In the genomic region with DNA sequence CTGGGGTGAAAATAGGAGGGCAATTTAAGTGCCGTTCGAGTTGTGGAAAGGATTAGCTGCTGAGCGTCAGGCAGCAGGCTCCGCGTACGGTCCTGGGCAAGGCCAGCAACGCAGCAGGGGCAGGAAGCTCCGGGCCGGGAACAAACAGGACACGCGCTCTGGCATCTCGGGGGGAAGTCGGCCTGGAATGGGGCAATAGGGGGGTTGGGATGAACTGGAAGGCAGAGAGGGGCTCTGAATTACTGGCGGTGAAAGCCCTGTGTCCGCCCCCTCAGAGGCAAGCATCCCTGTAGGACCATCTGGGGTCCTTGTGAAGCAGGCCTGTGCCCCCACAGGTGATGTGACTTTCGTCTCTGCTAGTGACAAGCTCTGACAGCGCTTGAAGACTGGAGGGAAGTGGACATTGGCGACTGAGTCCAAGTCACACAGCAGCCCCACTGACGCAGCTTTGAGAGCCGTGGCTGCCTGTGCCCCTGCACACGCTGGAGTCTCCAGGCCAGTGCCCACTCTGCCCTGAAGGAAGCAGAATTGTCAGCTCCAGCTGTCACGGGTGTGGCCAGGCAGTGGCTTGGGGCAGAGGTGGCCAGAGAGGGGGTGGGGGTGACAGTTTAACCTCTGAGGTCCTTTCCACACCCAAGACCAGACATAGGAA, we compare ENCODE assay signal across 21 cellular contexts. TPM values are rescaled to one million over a fixed set of nuclear protein-coding genes. Genes with fewer than 3 reads are reported as not detected.
DNase-seq lines count a peak whose midpoint lies in the region; FAIRE-seq and TF ChIP-seq lines count a peak whose summit lies in the region.
"Had no signal": no experiment of that assay in that cellular context is flagged by ENCODE, and none has a peak within 500 bp of the region (broad histone marks: within the 10 kb centered on the region; RNA-seq: fewer than 3 reads in every experiment).

No MANE protein-coding gene starts in this region.

- in situ Hi-C loops in transverse colon (cut with MboI; ENCODE audit: low pct_ligation_motif_present in 1 of 4, low pct_unique_long_range_greater_than_20kb in 1 of 4, low sequenced_read_pairs in 3 of 4), result no loop called here

- no peak overlapping the region for H3K27ac ChIP-seq in coronary artery
- H3K27ac ChIP-seq in kidney (ENCODE audit: low read depth in 2 of 2, low read length in 2 of 2), result no peak overlapping the region
- H3K27ac ChIP-seq in transverse colon, result no peak overlapping the region
- H3K27ac ChIP-seq: KMS-11, PC-9 had no signal

- H3K4me1 ChIP-seq in kidney (ENCODE audit: control insufficient read depth in 1 of 2, insufficient read depth in 1 of 2, low read depth in 1 of 2, low read length in 2 of 2) (no peaks in the 10 kb centered on the region), transverse colon (no peaks in the 10 kb centered on the region)
- H3K4me1 ChIP-seq: Caco-2 had no signal

- FAIRE-seq in kidney (lab: Jason Lieb, UNC), result no peak
- FAIRE-seq: H1 had no signal

- peak; percentile 5 for DNase-seq in activated CD4-positive, alpha-beta memory T cell treated with anti-CD3 and anti-CD28 coated beads, Interleukin-2, amount 10 ng/mL, durations not matched to agents 7 days and 5 days
- no peak for DNase-seq in activated CD4-positive, alpha-beta memory T cell treated with anti-CD3 and anti-CD28 coated beads for 36 hours
- DNase-seq in D341Med (ENCODE audit: low spot score) (peak; percentile 30), coronary artery (ENCODE audit: low spot score) (peak; percentile 68), osteocyte (ENCODE audit: extremely low spot score, unreplicated experiment) (peak; percentile 81), kidney (no peak), transverse colon (no peak), NCI-H146 treated with DMSO at 0.1 percent for 48 hours (lab: John Stamatoyannopoulos, UW; ENCODE audit: unreplicated experiment) (no peak)
- DNase-seq: Caco-2, DND-41, GDM1, NCI-H1092 treated with DMSO at 0.1 percent for 48 hours, NCI-H1694 treated with DMSO at 0.1 percent for 48 hours, NCI-H69, PC-9 had no signal

- H3K9me3 Mint-ChIP-seq in activated CD4-positive, alpha-beta memory T cell treated with anti-CD3 and anti-CD28 coated beads, Interleukin-2, amount 10 ng/mL, durations not matched to agents 7 days and 5 days, result no peaks in the 10 kb centered on the region
- H3K9me3 Mint-ChIP-seq in activated CD4-positive, alpha-beta memory T cell treated with anti-CD3 and anti-CD28 coated beads for 36 hours, result no peaks in the 10 kb centered on the region
- H3K9me3 Mint-ChIP-seq in osteocyte (ENCODE audit: unreplicated experiment), result no peaks in the 10 kb centered on the region

- H3K9me3 ChIP-seq in kidney (ENCODE audit: control insufficient read depth in 1 of 2, low read length in 2 of 2), result no peaks in the 10 kb centered on the region
- H3K9me3 ChIP-seq in transverse colon, result no peaks in the 10 kb centered on the region
- H3K9me3 ChIP-seq: Caco-2 had no signal

- no peaks in the 10 kb centered on the region for H3K36me3 ChIP-seq in kidney (ENCODE audit: control insufficient read depth in 1 of 2, insufficient read depth in 2 of 2, low read length in 2 of 2)
- H3K36me3 ChIP-seq in transverse colon, result no peaks in the 10 kb centered on the region

- peaks cover 38% of the 10 kb centered on the region for H3K27me3 Mint-ChIP-seq in activated CD4-positive, alpha-beta memory T cell treated with anti-CD3 and anti-CD28 coated beads, Interleukin-2, amount 10 ng/mL, durations not matched to agents 7 days and 5 days
- peaks cover 30% of the 10 kb centered on the region for H3K27me3 Mint-ChIP-seq in activated CD4-positive, alpha-beta memory T cell treated with anti-CD3 and anti-CD28 coated beads for 36 hours
- H3K27me3 Mint-ChIP-seq in osteocyte (ENCODE audit: unreplicated experiment), result peaks cover 51% of the 10 kb centered on the region

- CTCF ChIA-PET in activated CD4-positive, alpha-beta memory T cell treated with anti-CD3 and anti-CD28 coated beads, Interleukin-2, amount 10 ng/mL, durations not matched to agents 7 days and 5 days (lab: Charles Lee), result no interaction called here
- CTCF ChIA-PET in activated CD4-positive, alpha-beta memory T cell treated with anti-CD3 and anti-CD28 coated beads for 36 hours (lab: Charles Lee), result no interaction called here

- no peak for TF ChIP-seq CTCF in coronary artery (IDR thresholded peaks at IDR 0.05)
- no peak for TF ChIP-seq CTCF in osteocyte (IDR thresholded peaks at IDR 0.05)
- TF ChIP-seq CTCF in kidney (IDR thresholded peaks at IDR 0.05; ENCODE audit: borderline replicate concordance, extremely low read depth, insufficient read depth), result no peak
- TF ChIP-seq CTCF in transverse colon (IDR thresholded peaks at IDR 0.05), result no peak

- POLR2A ChIA-PET in activated CD4-positive, alpha-beta memory T cell treated with anti-CD3 and anti-CD28 coated beads, Interleukin-2, amount 10 ng/mL, durations not matched to agents 7 days and 5 days (lab: Charles Lee), result interaction anchor here (0.7 kb wide), 1 partner anchor 37 kb away, joined by 3 read pairs; no protein-coding TSS in a partner anchor
- POLR2A ChIA-PET in activated CD4-positive, alpha-beta memory T cell treated with anti-CD3 and anti-CD28 coated beads for 36 hours (lab: Charles Lee), result no interaction called here

- H3K4me3 Mint-ChIP-seq in activated CD4-positive, alpha-beta memory T cell treated with anti-CD3 and anti-CD28 coated beads, Interleukin-2, amount 10 ng/mL, durations not matched to agents 7 days and 5 days, result no peak overlapping the region
- H3K4me3 Mint-ChIP-seq in activated CD4-positive, alpha-beta memory T cell treated with anti-CD3 and anti-CD28 coated beads for 36 hours, result no peak overlapping the region
- H3K4me3 Mint-ChIP-seq in osteocyte (ENCODE audit: unreplicated experiment), result no peak overlapping the region

- no peak overlapping the region for H3K9ac ChIP-seq in kidney (ENCODE audit: low read length in 2 of 2)
- H3K9ac ChIP-seq: KMS-11 had no signal

- no peak for TF ChIP-seq EP300 in transverse colon (IDR thresholded peaks at IDR 0.05; ENCODE audit: low read depth)

- H3K4me3 ChIP-seq in coronary artery (no peak overlapping the region), kidney (ENCODE audit: low read length in 2 of 2) (no peak overlapping the region), transverse colon (no peak overlapping the region)
- H3K4me3 ChIP-seq: PC-9 had no signal

- no peaks in the 10 kb centered on the region for H3K36me3 Mint-ChIP-seq in activated CD4-positive, alpha-beta memory T cell treated with anti-CD3 and anti-CD28 coated beads, Interleukin-2, amount 10 ng/mL, durations not matched to agents 7 days and 5 days (ENCODE audit: low read depth)
- no peaks in the 10 kb centered on the region for H3K36me3 Mint-ChIP-seq in activated CD4-positive, alpha-beta memory T cell treated with anti-CD3 and anti-CD28 coated beads for 36 hours
- H3K36me3 Mint-ChIP-seq in osteocyte (ENCODE audit: unreplicated experiment), result no peaks in the 10 kb centered on the region
- H3K36me3 Mint-ChIP-seq: CD14-positive monocyte had no signal

- WGBS in transverse colon (ENCODE audit: low coverage in 1 of 2), 2 donors, result 74% methylated on average over 22 of the region's 22 CpGs; no CpG with 5 or more reads in 1 of the 2 donors

- no peak for TF ChIP-seq POLR2A in transverse colon (IDR thresholded peaks at IDR 0.05)

- H3K4me1 Mint-ChIP-seq in activated CD4-positive, alpha-beta memory T cell treated with anti-CD3 and anti-CD28 coated beads, Interleukin-2, amount 10 ng/mL, durations not matched to agents 7 days and 5 days, result peaks cover 5% of the 10 kb centered on the region
- peaks cover 2% of the 10 kb centered on the region for H3K4me1 Mint-ChIP-seq in activated CD4-positive, alpha-beta memory T cell treated with anti-CD3 and anti-CD28 coated beads for 36 hours (ENCODE audit: low read depth)
- no peaks in the 10 kb centered on the region for H3K4me1 Mint-ChIP-seq in osteocyte (ENCODE audit: unreplicated experiment)

- no peak overlapping the region for H3K27ac Mint-ChIP-seq in activated CD4-positive, alpha-beta memory T cell treated with anti-CD3 and anti-CD28 coated beads, Interleukin-2, amount 10 ng/mL, durations not matched to agents 7 days and 5 days
- H3K27ac Mint-ChIP-seq in activated CD4-positive, alpha-beta memory T cell treated with anti-CD3 and anti-CD28 coated beads for 36 hours, result no peak overlapping the region
- H3K27ac Mint-ChIP-seq in osteocyte (ENCODE audit: unreplicated experiment), result no peak overlapping the region

- intact Hi-C loops in activated CD4-positive, alpha-beta memory T cell treated with anti-CD3 and anti-CD28 coated beads for 36 hours (cut with micrococcal nuclease), result no loop called here
- intact Hi-C loops in kidney (cut with DNase I), result no loop called here
- intact Hi-C loops in transverse colon (cut with DNase I; ENCODE audit: low total_unique reads), result no loop called here

- peaks cover 63% of the 10 kb centered on the region for H3K27me3 ChIP-seq in transverse colon

RNA-seq across cellular contexts. Expression of a gene that starts 22.3 kb away (rescaled TPM):
- 1 to 10 TPM; 5.2 to 5.7 TPM for total RNA-seq in activated CD4-positive, alpha-beta memory T cell treated with anti-CD3 and anti-CD28 coated beads, Interleukin-2, amount 10 ng/mL, durations not matched to agents 7 days and 5 days
- 1 to 10 TPM; 3.4 to 4.7 TPM for total RNA-seq in activated CD4-positive, alpha-beta memory T cell treated with anti-CD3 and anti-CD28 coated beads for 36 hours
- total RNA-seq in osteocyte (2.5 and 3.6 TPM in 2 replicates), kidney (6.7 TPM), transverse colon (100 to 1,000 TPM in 3 of 4 donors, 10 to 100 TPM in 1; 91.1 to 244 (median 136) TPM)
- polyA plus RNA-seq in kidney (ENCODE audit: insufficient read depth, low read depth, low replicate concordance), result 1.7 TPM
- total RNA-seq: H1, SK-MEL-5 had no signal

RNA-seq across cellular contexts. Expression of a gene that starts 35.1 kb away (rescaled TPM):
- total RNA-seq in activated CD4-positive, alpha-beta memory T cell treated with anti-CD3 and anti-CD28 coated beads, Interleukin-2, amount 10 ng/mL, durations not matched to agents 7 days and 5 days, result not detected
- total RNA-seq in activated CD4-positive, alpha-beta memory T cell treated with anti-CD3 and anti-CD28 coated beads for 36 hours, result not detected
- total RNA-seq in osteocyte (not detected in 2 replicates), kidney (not detected), transverse colon (1 to 10 TPM in 1 of 4 donors, under 1 TPM in 1, not detected in 2; 0.55 to 1.5 TPM)
- not detected for polyA plus RNA-seq in kidney (ENCODE audit: insufficient read depth, low read depth, low replicate concordance)
- total RNA-seq: A172, Caco-2, H1, MCF 10A, PC-9, SK-MEL-5 had no signal
- polyA plus RNA-seq: CD14-positive monocyte, H1 had no signal

RNA-seq across cellular contexts. Expression of a gene that starts 44.0 kb away (rescaled TPM):
- not detected for total RNA-seq in activated CD4-positive, alpha-beta memory T cell treated with anti-CD3 and anti-CD28 coated beads, Interleukin-2, amount 10 ng/mL, durations not matched to agents 7 days and 5 days
- not detected for total RNA-seq in activated CD4-positive, alpha-beta memory T cell treated with anti-CD3 and anti-CD28 coated beads for 36 hours
- total RNA-seq in osteocyte (not detected in 2 replicates), kidney (not detected), transverse colon (not detected)
- polyA plus RNA-seq in kidney (ENCODE audit: insufficient read depth, low read depth, low replicate concordance), result not detected
- total RNA-seq: A172, Caco-2, H1, MCF 10A, PC-9, SK-MEL-5 had no signal
- polyA plus RNA-seq: CD14-positive monocyte, H1 had no signal

Comparison
In these comparisons a context has a peak if more than half of its experiments do, and no peak if none do; other contexts are left out.
1. DNase-seq: peak in activated CD4-positive, alpha-beta memory T cell treated with anti-CD3 and anti-CD28 coated beads, Interleukin-2, amount 10 ng/mL, durations not matched to agents 7 days and 5 days (single experiment), D341Med (single experiment), coronary artery (single experiment) and osteocyte (single experiment); none in activated CD4-positive, alpha-beta memory T cell treated with anti-CD3 and anti-CD28 coated beads for 36 hours (single experiment), kidney (single experiment), transverse colon (single experiment) and NCI-H146 treated with DMSO at 0.1 percent for 48 hours (single experiment).
2. RNA of a gene that starts 22.3 kb away (total RNA-seq): 91.1 to 244 TPM in transverse colon; 6.7 TPM in kidney (single experiment), 5.2 to 5.7 TPM in activated CD4-positive, alpha-beta memory T cell treated with anti-CD3 and anti-CD28 coated beads, Interleukin-2, amount 10 ng/mL, durations not matched to agents 7 days and 5 days, 3.4 to 4.7 TPM in activated CD4-positive, alpha-beta memory T cell treated with anti-CD3 and anti-CD28 coated beads for 36 hours and 2.5 to 3.6 TPM in osteocyte; every median in the first group is over 10 times any median in the second.